14 cellular contexts compared by ENCODE assay signal in the genomic region with DNA sequence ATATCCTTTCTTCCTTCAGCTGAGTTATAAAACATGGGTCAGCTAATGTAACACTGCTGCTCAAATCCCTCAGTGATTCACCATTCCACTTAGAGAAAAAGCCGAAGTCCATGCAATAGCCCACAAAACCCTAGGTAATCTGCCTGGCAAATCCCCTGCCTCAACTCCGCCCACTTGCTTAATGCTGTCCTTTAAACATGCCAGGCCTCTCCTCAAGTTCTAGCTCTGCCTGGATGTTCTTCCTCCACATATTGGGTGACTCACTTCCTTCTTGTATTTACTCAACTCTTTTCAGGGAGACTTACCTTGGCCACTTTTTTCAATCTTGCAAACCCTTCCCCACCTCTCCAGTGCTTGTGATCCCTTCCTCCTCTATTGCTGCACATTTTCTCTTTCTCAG.
DNase-seq lines count a peak whose midpoint lies in the region; ATAC-seq and TF ChIP-seq lines count a peak whose summit lies in the region.
"Had no signal": no experiment of that assay in that cellular context is flagged by ENCODE, and none has a peak within 500 bp of the region (broad histone marks: within the 10 kb centered on the region; RNA-seq: fewer than 3 reads in every experiment).

No MANE protein-coding gene starts in this region.

- no peaks in the 10 kb centered on the region for H3K27me3 ChIP-seq in GM23248 (replicated peaks; ENCODE audit: insufficient read depth)
- H3K27me3 ChIP-seq in PC-3 (ENCODE audit: low read length) = no peaks in the 10 kb centered on the region
- no peaks in the 10 kb centered on the region for H3K27me3 ChIP-seq in mesenchymal stem cell (ENCODE audit: control insufficient read depth in 1 of 2, insufficient read depth in 1 of 2, low read length in 2 of 2)

- H3K4me1 Mint-ChIP-seq in activated CD8-positive, alpha-beta T cell treated with anti-CD3 and anti-CD28 coated beads for 36 hours (ENCODE audit: low read depth) = no peaks in the 10 kb centered on the region
- H3K4me1 Mint-ChIP-seq in activated T-helper 1 cell treated with anti-CD3 and anti-CD28 coated beads, Interleukin-12 subunit alpha, Interleukin-12 subunit beta, Interleukin-2, Interleukin-4 antibody, amounts not matched to agents 30 ng/mL and 10 ng/mL and 1 ng/mL, durations not matched to agents 14 hours and 24 hours and 36 hours (ENCODE audit: low read depth) = no peaks in the 10 kb centered on the region

- intact Hi-C loops in PC-3 (cut with micrococcal nuclease) = loop anchor here (10.0 kb wide), 1 partner anchor 333 kb away; no protein-coding TSS in a partner anchor
- intact Hi-C loops in activated CD8-positive, alpha-beta T cell treated with anti-CD3 and anti-CD28 coated beads for 36 hours (cut with micrococcal nuclease) = no loop called here
- intact Hi-C loops in activated T-helper 1 cell treated with anti-CD3 and anti-CD28 coated beads, Interleukin-12 subunit alpha, Interleukin-12 subunit beta, Interleukin-2, Interleukin-4 antibody, amounts not matched to agents 30 ng/mL and 10 ng/mL and 1 ng/mL, durations not matched to agents 14 hours and 24 hours and 36 hours (cut with micrococcal nuclease) = no loop called here

- no peak overlapping the region for H3K27ac Mint-ChIP-seq in activated CD8-positive, alpha-beta T cell treated with anti-CD3 and anti-CD28 coated beads for 36 hours
- no peak overlapping the region for H3K27ac Mint-ChIP-seq in activated T-helper 1 cell treated with anti-CD3 and anti-CD28 coated beads, Interleukin-12 subunit alpha, Interleukin-12 subunit beta, Interleukin-2, Interleukin-4 antibody, amounts not matched to agents 30 ng/mL and 10 ng/mL and 1 ng/mL, durations not matched to agents 14 hours and 24 hours and 36 hours
- H3K27ac Mint-ChIP-seq: activated naive CD4-positive, alpha-beta T cell treated with anti-CD3 and anti-CD28 coated beads, Interleukin-2, amount 50 U/mL, for 72 hours; nephron had no signal

- H3K9me2 ChIP-seq in GM23248 (ENCODE audit: insufficient read depth) = no peaks in the 10 kb centered on the region
- no peaks in the 10 kb centered on the region for H3K9me2 ChIP-seq in PC-3 (replicated peaks; ENCODE audit: low read length)

- no peak overlapping the region for H4K91ac ChIP-seq in mesenchymal stem cell (ENCODE audit: low read length)

- no peak overlapping the region for H2BK120ac ChIP-seq in mesenchymal stem cell (ENCODE audit: low read depth, low read length)

- H3K4me3 Mint-ChIP-seq in activated CD8-positive, alpha-beta T cell treated with anti-CD3 and anti-CD28 coated beads for 36 hours = no peak overlapping the region
- H3K4me3 Mint-ChIP-seq in activated T-helper 1 cell treated with anti-CD3 and anti-CD28 coated beads, Interleukin-12 subunit alpha, Interleukin-12 subunit beta, Interleukin-2, Interleukin-4 antibody, amounts not matched to agents 30 ng/mL and 10 ng/mL and 1 ng/mL, durations not matched to agents 14 hours and 24 hours and 36 hours = no peak overlapping the region
- H3K4me3 Mint-ChIP-seq: nephron had no signal

- no peak overlapping the region for H3K4me2 ChIP-seq in GM23248 (ENCODE audit: unreplicated experiment)
- H3K4me2 ChIP-seq in PC-3 (ENCODE audit: low read length) = no peak overlapping the region
- H3K4me2 ChIP-seq in mesenchymal stem cell (ENCODE audit: low read length, poor library complexity, severe bottlenecking) = no peak overlapping the region

- H3K4me3 ChIP-seq in GM23248 (no peak overlapping the region), PC-3 (ENCODE audit: low read length) (no peak overlapping the region), choroid plexus epithelial cell (ENCODE audit: low read depth, low read length) (no peak overlapping the region), mesenchymal stem cell (ENCODE audit: insufficient read depth in 1 of 2, low read depth in 1 of 2, low read length in 2 of 2) (no peak overlapping the region)

- H2BK12ac ChIP-seq in mesenchymal stem cell (ENCODE audit: low read length in 2 of 2) = no peak overlapping the region

- no peaks in the 10 kb centered on the region for H3K79me1 ChIP-seq in mesenchymal stem cell (replicated peaks; ENCODE audit: low read length, poor library complexity, severe bottlenecking)

- H3K23ac ChIP-seq in mesenchymal stem cell (ENCODE audit: low read length in 2 of 2) = no peak overlapping the region

- no peak overlapping the region for H4K8ac ChIP-seq in mesenchymal stem cell (ENCODE audit: low read length)

- no TSS peak for BruUV-seq in PC-3 (replicated peaks; lab: Mats Ljungman, UMichigan)

- no peak overlapping the region for H3K18ac ChIP-seq in mesenchymal stem cell (ENCODE audit: low read depth in 1 of 2, low read length in 2 of 2)

- no peak overlapping the region for H2BK5ac ChIP-seq in mesenchymal stem cell (ENCODE audit: low read depth, low read length, poor library complexity, severe bottlenecking)

- H3K9me3 Mint-ChIP-seq in activated CD8-positive, alpha-beta T cell treated with anti-CD3 and anti-CD28 coated beads for 36 hours = no peaks in the 10 kb centered on the region
- H3K9me3 Mint-ChIP-seq in activated T-helper 1 cell treated with anti-CD3 and anti-CD28 coated beads, Interleukin-12 subunit alpha, Interleukin-12 subunit beta, Interleukin-2, Interleukin-4 antibody, amounts not matched to agents 30 ng/mL and 10 ng/mL and 1 ng/mL, durations not matched to agents 14 hours and 24 hours and 36 hours = no peaks in the 10 kb centered on the region
- H3K9me3 Mint-ChIP-seq: nephron had no signal

- TF ChIP-seq CTCF in PC-3 (conservative IDR thresholded peaks at IDR 0.05; ENCODE audit: low read depth, low read length) = no peak
- TF ChIP-seq CTCF in choroid plexus epithelial cell (conservative IDR thresholded peaks at IDR 0.05; ENCODE audit: low read depth, low read length) = no peak
- no peak for TF ChIP-seq CTCF in activated CD8-positive, alpha-beta T cell treated with anti-CD3 and anti-CD28 coated beads for 36 hours (IDR thresholded peaks at IDR 0.05)
- no peak for TF ChIP-seq CTCF in GM13977 (IDR thresholded peaks at IDR 0.05; ENCODE audit: extremely low read depth, insufficient read depth, missing control alignments)

- H3K4ac ChIP-seq in mesenchymal stem cell (ENCODE audit: low read depth in 1 of 2, low read length in 2 of 2) = no peak overlapping the region

- H3K36me3 ChIP-seq in GM23248 (ENCODE audit: low read depth) = no peaks in the 10 kb centered on the region
- no peaks in the 10 kb centered on the region for H3K36me3 ChIP-seq in PC-3 (ENCODE audit: low read depth, low read length)
- H3K36me3 ChIP-seq in mesenchymal stem cell (ENCODE audit: control insufficient read depth in 1 of 2, insufficient read depth in 2 of 2, low read depth in 1 of 2, low read length in 2 of 2) = no peaks in the 10 kb centered on the region

- in situ Hi-C loops in GM23248 (cut with MboI) = no loop called here
- in situ Hi-C loops in GM13977 (cut with MboI; ENCODE audit: low pct_unique_long_range_greater_than_20kb, low sequenced_read_pairs, unreplicated experiment) = no loop called here

- CTCF ChIA-PET in PC-3 (lab: Charles Lee) = no interaction called here
- CTCF ChIA-PET in activated CD8-positive, alpha-beta T cell treated with anti-CD3 and anti-CD28 coated beads for 36 hours (lab: Charles Lee) = no interaction called here

- no peak overlapping the region for H3K9ac ChIP-seq in GM23248
- no peak overlapping the region for H3K9ac ChIP-seq in PC-3 (ENCODE audit: low read length)
- H3K9ac ChIP-seq in mesenchymal stem cell (ENCODE audit: low read length) = no peak overlapping the region

- peak; percentile 62 for DNase-seq in GM23248
- DNase-seq in PC-3 = peak; percentile 82
- peak; percentile 73 for DNase-seq in choroid plexus epithelial cell (ENCODE audit: low read depth)
- peak; percentile 74 for DNase-seq in mesenchymal stem cell
- DNase-seq in activated CD8-positive, alpha-beta T cell treated with anti-CD3 and anti-CD28 coated beads for 36 hours = no peak
- DNase-seq in GM13977 (ENCODE audit: low spot score) = no peak
- DNase-seq in activated T-helper 1 cell treated with anti-CD3 and anti-CD28 coated beads, Interleukin-12 subunit alpha, Interleukin-12 subunit beta, Interleukin-2, Interleukin-4 antibody, amounts not matched to agents 30 ng/mL and 10 ng/mL and 1 ng/mL, durations not matched to agents 14 hours and 24 hours and 36 hours (ENCODE audit: low spot score) = no peak
- DNase-seq: activated CD4-positive, alpha-beta T cell treated with anti-CD3 and anti-CD28 coated beads, Interleukin-2, amount 50 U/mL, for 48 hours; effector memory CD4-positive, alpha-beta T cell; NCI-H2107; stimulated activated naive CD4-positive, alpha-beta T cell had no signal

- no peak overlapping the region for H2BK15ac ChIP-seq in mesenchymal stem cell (ENCODE audit: low read depth, poor library complexity, severe bottlenecking)

- no peak overlapping the region for H2AK5ac ChIP-seq in mesenchymal stem cell (ENCODE audit: low read length, severe bottlenecking)

- H3K79me2 ChIP-seq in GM23248 (ENCODE audit: insufficient read depth) = no peaks in the 10 kb centered on the region
- H3K79me2 ChIP-seq in PC-3 (ENCODE audit: low read length) = no peaks in the 10 kb centered on the region

- H3K14ac ChIP-seq in mesenchymal stem cell (ENCODE audit: low read length in 2 of 2) = no peak overlapping the region

- H3K9me3 ChIP-seq in GM23248 (ENCODE audit: low read depth) = no peaks in the 10 kb centered on the region
- no peaks in the 10 kb centered on the region for H3K9me3 ChIP-seq in PC-3 (ENCODE audit: low read length)
- H3K9me3 ChIP-seq in mesenchymal stem cell (ENCODE audit: control insufficient read depth, low read length) = no peaks in the 10 kb centered on the region

- ATAC-seq in PC-3 (peak; percentile 99), GM19328 (IDR thresholded peaks at IDR 0.05; ENCODE audit: unreplicated experiment) (no peak)
- ATAC-seq in activated CD8-positive, alpha-beta T cell treated with anti-CD3 and anti-CD28 coated beads for 36 hours = no peak

- POLR2A ChIA-PET in PC-3 (lab: Charles Lee; ENCODE audit: unreplicated experiment) = no interaction called here
- POLR2A ChIA-PET in activated CD8-positive, alpha-beta T cell treated with anti-CD3 and anti-CD28 coated beads for 36 hours (lab: Charles Lee) = no interaction called here

- H3K27me3 Mint-ChIP-seq in activated CD8-positive, alpha-beta T cell treated with anti-CD3 and anti-CD28 coated beads for 36 hours = no peaks in the 10 kb centered on the region
- H3K27me3 Mint-ChIP-seq in activated T-helper 1 cell treated with anti-CD3 and anti-CD28 coated beads, Interleukin-12 subunit alpha, Interleukin-12 subunit beta, Interleukin-2, Interleukin-4 antibody, amounts not matched to agents 30 ng/mL and 10 ng/mL and 1 ng/mL, durations not matched to agents 14 hours and 24 hours and 36 hours (ENCODE audit: insufficient read depth) = peaks cover 2% of the 10 kb centered on the region

- H3K27ac ChIP-seq in GM23248 = no peak overlapping the region
- peak overlapping the region; percentile 40 for H3K27ac ChIP-seq in PC-3 (ENCODE audit: low read length)
- H3K27ac ChIP-seq in mesenchymal stem cell (ENCODE audit: low read length, poor library complexity, severe bottlenecking) = no peak overlapping the region

- WGBS in GM23248 (ENCODE audit: low coverage in 1 of 2, low lambda C conversion rate in 2 of 2, missing lambda C conversion rate in 2 of 2), 2 experiments = 58 to 72% methylated on average over 2 of the region's 2 CpGs
- 50% methylated on average over 2 of the region's 2 CpGs for WGBS in mesenchymal stem cell

- no peaks in the 10 kb centered on the region for H3K36me3 Mint-ChIP-seq in activated CD8-positive, alpha-beta T cell treated with anti-CD3 and anti-CD28 coated beads for 36 hours (ENCODE audit: low read depth)
- no peaks in the 10 kb centered on the region for H3K36me3 Mint-ChIP-seq in activated T-helper 1 cell treated with anti-CD3 and anti-CD28 coated beads, Interleukin-12 subunit alpha, Interleukin-12 subunit beta, Interleukin-2, Interleukin-4 antibody, amounts not matched to agents 30 ng/mL and 10 ng/mL and 1 ng/mL, durations not matched to agents 14 hours and 24 hours and 36 hours (ENCODE audit: low read depth)
- H3K36me3 Mint-ChIP-seq: activated naive CD4-positive, alpha-beta T cell treated with anti-CD3 and anti-CD28 coated beads, Interleukin-2, amount 50 U/mL, for 72 hours had no signal

- peaks cover 9% of the 10 kb centered on the region for H3K4me1 ChIP-seq in GM23248 (ENCODE audit: insufficient read depth)
- H3K4me1 ChIP-seq in PC-3 (ENCODE audit: insufficient read depth, low read length) = peaks cover 13% of the 10 kb centered on the region
- no peaks in the 10 kb centered on the region for H3K4me1 ChIP-seq in mesenchymal stem cell (ENCODE audit: control insufficient read depth, insufficient read depth, low read depth, low read length)

- H3F3A ChIP-seq in GM23248 (ENCODE audit: insufficient read depth) (0 out of 2 replicates have a peak, but pooled peaks cover 5% of the 10 kb centered on the region), PC-3 (ENCODE audit: low read length, unreplicated experiment) (no peaks in the 10 kb centered on the region)

- H4K20me1 ChIP-seq in GM23248 (ENCODE audit: insufficient read depth) = no peaks in the 10 kb centered on the region
- H4K20me1 ChIP-seq in PC-3 (ENCODE audit: low read length) = no peaks in the 10 kb centered on the region

- no peak overlapping the region for H2AFZ ChIP-seq in GM23248
- no peak overlapping the region for H2AFZ ChIP-seq in PC-3 (ENCODE audit: low read length)
- H2AFZ ChIP-seq in mesenchymal stem cell (ENCODE audit: low read depth, low read length) = no peak overlapping the region

Comparison
In these comparisons a context has a peak if more than half of its experiments do, and no peak if none do; other contexts are left out.
1. DNase-seq: peak in GM23248 (single experiment), PC-3 (single experiment), choroid plexus epithelial cell (single experiment) and mesenchymal stem cell (single experiment); none in activated CD8-positive, alpha-beta T cell treated with anti-CD3 and anti-CD28 coated beads for 36 hours (single experiment), GM13977 (single experiment) and activated T-helper 1 cell treated with anti-CD3 and anti-CD28 coated beads, Interleukin-12 subunit alpha, Interleukin-12 subunit beta, Interleukin-2, Interleukin-4 antibody, amounts not matched to agents 30 ng/mL and 10 ng/mL and 1 ng/mL, durations not matched to agents 14 hours and 24 hours and 36 hours (single experiment).